ENCODE assay signal across 8 cellular contexts in genomic region chr12:8697476-8698131, GRCh38. TPM values are rescaled to one million over a fixed set of nuclear protein-coding genes. Genes with fewer than 3 reads are reported as not detected.
A peak's percentile ranks its signal among the peaks of the same experiment; 100 is the strongest.
DNase-seq lines count a peak whose midpoint lies in the region; ATAC-seq and TF ChIP-seq lines count a peak whose summit lies in the region.

RIMKLB (plus strand) TSS chr12:8697991; CDS start chr12:8713867, 15,876 bp downstream.

- no peak for TF ChIP-seq CTCF in lower leg skin (IDR thresholded peaks at IDR 0.05)

- H3K4me3 ChIP-seq in duodenal mucosa (ENCODE audit: low read depth in 1 of 2, low read length in 2 of 2) (peak within 1 kb of the TSS; percentile 80 to 82), lower leg skin (ENCODE audit: low read depth, poor library complexity, severe bottlenecking) (peak within 1 kb of the TSS; percentile 83)

- peaks cover 4 to 7% of the 10 kb centered on the region in 2 donors for H3K4me1 ChIP-seq in duodenal mucosa (ENCODE audit: control insufficient read depth in 1 of 2, insufficient read depth in 2 of 2, low read length in 2 of 2)

- DNase-seq in A172 (ENCODE audit: low spot score) (peak; percentile 58), NCI-H446 treated with DMSO at 0.1 percent for 48 hours (lab: John Stamatoyannopoulos, UW) (peak; percentile 62), lower leg skin (ENCODE audit: low spot score in 2 of 2) (peak; percentile 54 to 95)
- peak; percentile 83 to 87 for DNase-seq in activated CD4-positive, alpha-beta T cell treated with anti-CD3 and anti-CD28 coated beads, Interleukin-2, amount 50 U/mL, for 4 hours
- peak; percentile 81 for DNase-seq in stimulated activated CD4-positive, alpha-beta T cell treated with anti-CD3 and anti-CD28 coated beads, Interleukin-4, amount 100 ng/mL, for 1 hour

- H3K27ac ChIP-seq in duodenal mucosa (ENCODE audit: low read depth, low read length) = peak within 1 kb of the TSS; percentile 82

- intact Hi-C loops in lower leg skin (cut with DNase I; ENCODE audit: low total_unique reads) = no loop called here

- peak in 1 of 2 donors; percentile 46 for TF ChIP-seq POLR2A in lower leg skin (IDR thresholded peaks at IDR 0.05)

- WGBS in lower leg skin, 2 donors = 0% methylated on average over 36 to 51 of the region's 88 CpGs

- ATAC-seq in GM18861 (IDR thresholded peaks at IDR 0.05; ENCODE audit: unreplicated experiment) (peak; percentile 59), HG03135 (IDR thresholded peaks at IDR 0.05; ENCODE audit: unreplicated experiment) (peak; percentile 70)

- H3K27me3 ChIP-seq in duodenal mucosa (ENCODE audit: control insufficient read depth in 1 of 2, insufficient read depth in 2 of 2, low read length in 2 of 2) = no peaks in the 10 kb centered on the region

- no peaks in the 10 kb centered on the region for H3K9me3 ChIP-seq in duodenal mucosa (ENCODE audit: control insufficient read depth in 1 of 2, low read length in 2 of 2)

- no peaks in the 10 kb centered on the region for H3K36me3 ChIP-seq in duodenal mucosa (ENCODE audit: control insufficient read depth in 1 of 2, insufficient read depth in 2 of 2, low read length in 2 of 2)

- H3K9ac ChIP-seq in duodenal mucosa (ENCODE audit: low read depth in 1 of 2, low read length in 2 of 2) = peak within 1 kb of the TSS; percentile 72 to 76

RNA-seq across cellular contexts. Expression of gene RIMKLB, which starts in this region (rescaled TPM):
- total RNA-seq in A172 (2014; rRNA removed; shearing (Covaris generic)) = 18.7 and 35.8 TPM in 2 replicates
- 10 to 100 TPM in 3 of 4 donors, 1 to 10 TPM in 1; 5.8 to 17.9 (median 11.8) TPM for total RNA-seq in lower leg skin

Comparison
In these comparisons a context has a peak if more than half of its experiments do, and no peak if none do; other contexts are left out.
1. Peak in every context shown above with its lines: DNase-seq, ATAC-seq, H3K4me3 ChIP-seq and H3K27ac ChIP-seq.